In the genomic region with DNA sequence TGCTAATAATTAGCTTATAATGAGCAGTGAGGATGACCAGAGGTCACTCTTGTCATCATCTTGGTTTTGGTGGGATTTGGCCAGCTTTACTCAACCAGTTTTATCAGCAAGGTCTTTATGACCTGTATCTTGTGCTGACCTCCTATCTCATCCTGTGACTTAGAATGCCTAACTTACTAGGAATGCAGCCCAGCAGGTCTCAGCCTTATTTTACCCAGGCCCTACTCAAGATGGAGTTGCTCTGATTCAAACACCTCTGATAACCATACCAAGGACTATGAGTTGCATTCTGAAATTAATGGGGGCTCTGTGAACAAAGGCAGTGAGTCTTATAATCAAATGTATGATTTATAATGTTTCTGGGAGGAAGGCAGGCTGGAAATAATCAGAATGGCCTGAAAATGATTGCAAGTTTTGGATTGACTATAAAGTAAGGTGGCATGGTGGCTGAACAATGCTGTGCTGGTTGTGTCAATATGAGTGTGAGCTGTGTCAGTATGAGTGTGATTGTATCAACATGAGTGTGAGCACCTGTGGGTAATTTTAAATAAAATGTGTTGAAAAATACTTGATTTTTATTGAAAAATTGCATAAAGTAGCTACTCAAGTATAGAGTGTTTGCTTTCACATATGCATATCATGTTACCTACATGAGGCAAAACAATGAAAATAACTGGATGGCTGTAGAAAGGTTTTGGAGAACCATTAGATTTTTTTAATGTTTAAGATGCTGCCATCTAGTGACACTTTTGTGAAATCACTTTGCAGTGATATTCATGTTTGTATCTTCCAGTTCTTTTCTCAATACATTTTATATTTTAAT, we compare ENCODE assay signal across 8 cellular contexts.
DNase-seq lines count a peak whose midpoint lies in the region; ATAC-seq and TF ChIP-seq lines count a peak whose summit lies in the region.

No MANE protein-coding gene starts in this region.

- H3K36me3 ChIP-seq in heart left ventricle (no peaks in the 10 kb centered on the region), colonic mucosa (no peaks in the 10 kb centered on the region)

- H3K9me3 ChIP-seq in heart left ventricle (no peaks in the 10 kb centered on the region), right cardiac atrium (ENCODE audit: control insufficient read depth, low read length) (no peaks in the 10 kb centered on the region), colonic mucosa (no peaks in the 10 kb centered on the region)

- H3K9ac ChIP-seq in colonic mucosa (ENCODE audit: low read depth in 2 of 2, low read length in 2 of 2): no peak overlapping the region

- no peaks in the 10 kb centered on the region for H3K36me3 Mint-ChIP-seq in neural crest cell (ENCODE audit: low read depth)

- TF ChIP-seq CTCF in heart left ventricle (IDR thresholded peaks at IDR 0.05) (peak; percentile 43 to 73 (median 58)), colonic mucosa (IDR thresholded peaks at IDR 0.05) (peak; percentile 65), neural crest cell (conservative IDR thresholded peaks at IDR 0.05) (peak; percentile 78)

- no peak overlapping the region for H3K4me3 Mint-ChIP-seq in neural crest cell

- no peaks in the 10 kb centered on the region for H3K4me1 ChIP-seq in heart left ventricle
- H3K4me1 ChIP-seq in right cardiac atrium (ENCODE audit: control insufficient read depth, insufficient read depth, low read length): no peaks in the 10 kb centered on the region
- H3K4me1 ChIP-seq in colonic mucosa: no peaks in the 10 kb centered on the region

- H3K9me3 Mint-ChIP-seq in neural crest cell: no peaks in the 10 kb centered on the region

- H3K27me3 ChIP-seq in heart left ventricle: no peaks in the 10 kb centered on the region
- no peaks in the 10 kb centered on the region for H3K27me3 ChIP-seq in right cardiac atrium (ENCODE audit: control insufficient read depth, insufficient read depth)
- H3K27me3 ChIP-seq in colonic mucosa: no peaks in the 10 kb centered on the region

- DNase-seq in heart left ventricle (no peak), right cardiac atrium (no peak), NCI-H446 treated with DMSO at 0.1 percent for 48 hours (lab: John Stamatoyannopoulos, UW) (peak; percentile 40), colonic mucosa (no peak), neural crest cell (ENCODE audit: low read depth, low spot score) (no peak), hepatic stellate cell (ENCODE audit: low spot score) (no peak), NCI-H128 (lab: John Stamatoyannopoulos, UW; ENCODE audit: unreplicated experiment) (no peak)

- no peaks in the 10 kb centered on the region for H3K4me1 Mint-ChIP-seq in neural crest cell

- intact Hi-C loops in heart left ventricle (cut with DNase I): loop anchor here in 9 of 10 donors (5.0 to 10.0 kb wide), 5 partner anchors 183 to 298 kb away; no protein-coding TSS in a partner anchor
- intact Hi-C loops in right cardiac atrium (cut with DNase I): loop anchor here in 2 of 4 donors (10.0 kb wide), 2 partner anchors 296 to 306 kb away; no protein-coding TSS in a partner anchor
- intact Hi-C loops in colonic mucosa (cut with DNase I): loop anchor here (10.0 kb wide), 1 partner anchor 296 kb away; no protein-coding TSS in a partner anchor

- ATAC-seq in heart left ventricle (no peak), right cardiac atrium (no peak), HG02885 (IDR thresholded peaks at IDR 0.05; ENCODE audit: poor library complexity, unreplicated experiment) (peak; percentile 50)

- no peak overlapping the region for H3K4me3 ChIP-seq in heart left ventricle
- no peak overlapping the region for H3K4me3 ChIP-seq in right cardiac atrium (ENCODE audit: low read length)
- H3K4me3 ChIP-seq in colonic mucosa: no peak overlapping the region

- no peaks in the 10 kb centered on the region for H3K27me3 Mint-ChIP-seq in neural crest cell (ENCODE audit: low read depth)

- TF ChIP-seq POLR2A in heart left ventricle (IDR thresholded peaks at IDR 0.05): no peak

- no peak overlapping the region for H3K27ac Mint-ChIP-seq in neural crest cell (ENCODE audit: unreplicated experiment)

- H3K27ac ChIP-seq in heart left ventricle (no peak overlapping the region), right cardiac atrium (ENCODE audit: low read length) (no peak overlapping the region), colonic mucosa (no peak overlapping the region)
